Comparison of ENCODE assay signal across 1 cellular context in the genomic region with DNA sequence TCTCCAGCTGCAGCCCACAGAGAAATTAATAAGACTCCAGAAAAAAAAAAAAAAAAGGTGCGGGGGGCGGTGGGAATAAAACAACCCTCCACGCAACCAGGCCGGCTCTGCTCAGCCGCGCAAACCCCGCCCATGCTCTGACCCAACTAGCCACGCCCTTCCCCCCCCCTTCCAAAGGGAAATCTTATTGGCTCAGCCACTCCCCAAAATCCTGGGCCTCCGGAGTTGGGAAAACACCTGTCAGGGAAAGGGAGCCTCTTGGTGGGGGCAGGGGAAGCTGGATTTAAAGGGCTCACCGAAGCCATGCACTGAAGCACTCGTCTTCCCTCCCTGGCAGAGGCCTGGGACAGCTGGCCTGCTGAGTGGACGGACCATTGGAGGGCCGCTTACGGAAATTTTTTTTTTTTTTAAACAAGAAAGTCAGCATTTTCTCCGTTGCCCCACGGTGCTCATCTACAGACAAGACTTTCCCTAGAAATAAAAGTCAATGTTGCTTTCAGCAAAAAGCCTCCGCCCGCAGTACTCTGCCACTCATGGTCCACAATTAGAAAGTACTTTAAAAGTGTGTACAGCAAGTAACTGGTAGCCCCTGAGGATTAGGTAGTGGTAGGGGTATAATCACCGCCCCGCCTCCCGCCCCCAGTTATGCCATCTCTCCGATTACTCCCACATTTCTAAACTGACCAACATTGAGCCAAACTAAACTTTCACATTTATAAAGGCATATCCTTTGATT.
A peak's percentile ranks its signal among the peaks of the same experiment; 100 is the strongest.
TF ChIP-seq lines count a peak whose summit lies in the region.

No MANE protein-coding gene starts in this region.

TF ChIP-seq in HEK293, 187 proteins besides CTCF, POLR2A, EP300 and RAD21 (continued from another document and continues in another):
- peak; percentile 18; the same call in 1 of the 2 replicates for TF ChIP-seq GLIS1 (tag by site-specific recombination; IDR thresholded peaks at IDR 0.05)
- no peak for TF ChIP-seq ZNF561 (tag by site-specific recombination; IDR thresholded peaks at IDR 0.05; ENCODE audit: borderline replicate concordance)
- TF ChIP-seq, protein P1, sequence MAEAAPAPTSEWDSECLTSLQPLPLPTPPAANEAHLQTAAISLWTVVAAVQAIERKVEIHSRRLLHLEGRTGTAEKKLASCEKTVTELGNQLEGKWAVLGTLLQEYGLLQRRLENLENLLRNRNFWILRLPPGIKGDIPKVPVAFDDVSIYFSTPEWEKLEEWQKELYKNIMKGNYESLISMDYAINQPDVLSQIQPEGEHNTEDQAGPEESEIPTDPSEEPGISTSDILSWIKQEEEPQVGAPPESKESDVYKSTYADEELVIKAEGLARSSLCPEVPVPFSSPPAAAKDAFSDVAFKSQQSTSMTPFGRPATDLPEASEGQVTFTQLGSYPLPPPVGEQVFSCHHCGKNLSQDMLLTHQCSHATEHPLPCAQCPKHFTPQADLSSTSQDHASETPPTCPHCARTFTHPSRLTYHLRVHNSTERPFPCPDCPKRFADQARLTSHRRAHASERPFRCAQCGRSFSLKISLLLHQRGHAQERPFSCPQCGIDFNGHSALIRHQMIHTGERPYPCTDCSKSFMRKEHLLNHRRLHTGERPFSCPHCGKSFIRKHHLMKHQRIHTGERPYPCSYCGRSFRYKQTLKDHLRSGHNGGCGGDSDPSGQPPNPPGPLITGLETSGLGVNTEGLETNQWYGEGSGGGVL (tag by site-specific recombination; IDR thresholded peaks at IDR 0.05) = no peak
- no peak for TF ChIP-seq ZNF302 (tag by site-specific recombination; IDR thresholded peaks at IDR 0.05; ENCODE audit: low read depth)
- no peak for TF ChIP-seq ZNF624 (tag by site-specific recombination; IDR thresholded peaks at IDR 0.05)
- no peak for TF ChIP-seq GLI2 (tag by site-specific recombination; IDR thresholded peaks at IDR 0.05; ENCODE audit: borderline replicate concordance, low read depth)
- TF ChIP-seq, protein P2, sequence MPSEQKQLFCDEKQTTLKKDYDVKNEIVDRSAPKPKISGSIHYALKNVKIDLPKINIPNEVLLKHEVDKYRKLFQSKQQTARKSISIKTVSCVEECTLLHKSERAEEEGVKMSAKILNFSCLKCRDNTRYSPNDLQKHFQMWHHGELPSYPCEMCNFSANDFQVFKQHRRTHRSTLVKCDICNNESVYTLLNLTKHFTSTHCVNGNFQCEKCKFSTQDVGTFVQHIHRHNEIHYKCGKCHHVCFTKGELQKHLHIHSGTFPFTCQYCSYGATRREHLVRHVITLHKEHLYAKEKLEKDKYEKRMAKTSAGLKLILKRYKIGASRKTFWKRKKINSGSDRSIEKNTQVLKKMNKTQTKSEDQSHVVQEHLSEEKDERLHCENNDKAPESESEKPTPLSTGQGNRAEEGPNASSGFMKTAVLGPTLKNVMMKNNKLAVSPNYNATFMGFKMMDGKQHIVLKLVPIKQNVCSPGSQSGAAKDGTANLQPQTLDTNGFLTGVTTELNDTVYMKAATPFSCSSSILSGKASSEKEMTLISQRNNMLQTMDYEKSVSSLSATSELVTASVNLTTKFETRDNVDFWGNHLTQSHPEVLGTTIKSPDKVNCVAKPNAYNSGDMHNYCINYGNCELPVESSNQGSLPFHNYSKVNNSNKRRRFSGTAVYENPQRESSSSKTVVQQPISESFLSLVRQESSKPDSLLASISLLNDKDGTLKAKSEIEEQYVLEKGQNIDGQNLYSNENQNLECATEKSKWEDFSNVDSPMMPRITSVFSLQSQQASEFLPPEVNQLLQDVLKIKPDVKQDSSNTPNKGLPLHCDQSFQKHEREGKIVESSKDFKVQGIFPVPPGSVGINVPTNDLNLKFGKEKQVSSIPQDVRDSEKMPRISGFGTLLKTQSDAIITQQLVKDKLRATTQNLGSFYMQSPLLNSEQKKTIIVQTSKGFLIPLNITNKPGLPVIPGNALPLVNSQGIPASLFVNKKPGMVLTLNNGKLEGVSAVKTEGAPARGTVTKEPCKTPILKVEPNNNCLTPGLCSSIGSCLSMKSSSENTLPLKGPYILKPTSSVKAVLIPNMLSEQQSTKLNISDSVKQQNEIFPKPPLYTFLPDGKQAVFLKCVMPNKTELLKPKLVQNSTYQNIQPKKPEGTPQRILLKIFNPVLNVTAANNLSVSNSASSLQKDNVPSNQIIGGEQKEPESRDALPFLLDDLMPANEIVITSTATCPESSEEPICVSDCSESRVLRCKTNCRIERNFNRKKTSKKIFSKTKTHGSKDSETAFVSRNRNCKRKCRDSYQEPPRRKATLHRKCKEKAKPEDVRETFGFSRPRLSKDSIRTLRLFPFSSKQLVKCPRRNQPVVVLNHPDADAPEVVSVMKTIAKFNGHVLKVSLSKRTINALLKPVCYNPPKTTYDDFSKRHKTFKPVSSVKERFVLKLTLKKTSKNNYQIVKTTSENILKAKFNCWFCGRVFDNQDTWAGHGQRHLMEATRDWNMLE (tag by site-specific recombination; conservative IDR thresholded peaks at IDR 0.05; ENCODE audit: low read depth) = no peak
- TF ChIP-seq, protein P3, sequence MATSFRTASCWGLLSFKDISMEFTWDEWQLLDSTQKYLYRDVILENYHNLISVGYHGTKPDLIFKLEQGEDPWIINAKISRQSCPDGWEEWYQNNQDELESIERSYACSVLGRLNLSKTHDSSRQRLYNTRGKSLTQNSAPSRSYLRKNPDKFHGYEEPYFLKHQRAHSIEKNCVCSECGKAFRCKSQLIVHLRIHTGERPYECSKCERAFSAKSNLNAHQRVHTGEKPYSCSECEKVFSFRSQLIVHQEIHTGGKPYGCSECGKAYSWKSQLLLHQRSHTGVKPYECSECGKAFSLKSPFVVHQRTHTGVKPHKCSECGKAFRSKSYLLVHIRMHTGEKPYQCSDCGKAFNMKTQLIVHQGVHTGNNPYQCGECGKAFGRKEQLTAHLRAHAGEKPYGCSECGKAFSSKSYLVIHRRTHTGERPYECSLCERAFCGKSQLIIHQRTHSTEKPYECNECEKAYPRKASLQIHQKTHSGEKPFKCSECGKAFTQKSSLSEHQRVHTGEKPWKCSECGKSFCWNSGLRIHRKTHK (tag by site-specific recombination; IDR thresholded peaks at IDR 0.05) = no peak
- TF ChIP-seq KLF7 (tag by site-specific recombination; IDR thresholded peaks at IDR 0.05; ENCODE audit: borderline replicate concordance) = peak; percentile 62; the same call in 1 of the 2 replicates
- TF ChIP-seq, protein P4, sequence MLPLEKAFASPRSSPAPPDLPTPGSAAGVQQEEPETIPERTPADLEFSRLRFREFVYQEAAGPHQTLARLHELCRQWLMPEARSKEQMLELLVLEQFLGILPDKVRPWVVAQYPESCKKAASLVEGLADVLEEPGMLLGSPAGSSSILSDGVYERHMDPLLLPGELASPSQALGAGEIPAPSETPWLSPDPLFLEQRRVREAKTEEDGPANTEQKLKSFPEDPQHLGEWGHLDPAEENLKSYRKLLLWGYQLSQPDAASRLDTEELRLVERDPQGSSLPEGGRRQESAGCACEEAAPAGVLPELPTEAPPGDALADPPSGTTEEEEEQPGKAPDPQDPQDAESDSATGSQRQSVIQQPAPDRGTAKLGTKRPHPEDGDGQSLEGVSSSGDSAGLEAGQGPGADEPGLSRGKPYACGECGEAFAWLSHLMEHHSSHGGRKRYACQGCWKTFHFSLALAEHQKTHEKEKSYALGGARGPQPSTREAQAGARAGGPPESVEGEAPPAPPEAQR (tag by site-specific recombination; IDR thresholded peaks at IDR 0.05) = no peak
- no peak for TF ChIP-seq ZNF133 (tag by site-specific recombination; IDR thresholded peaks at IDR 0.05)
- TF ChIP-seq ZNF791 (tag by site-specific recombination; IDR thresholded peaks at IDR 0.05) = no peak
- TF ChIP-seq ZNF211 (tag by site-specific recombination; IDR thresholded peaks at IDR 0.05; ENCODE audit: low read depth) = no peak
- TF ChIP-seq, protein P5, sequence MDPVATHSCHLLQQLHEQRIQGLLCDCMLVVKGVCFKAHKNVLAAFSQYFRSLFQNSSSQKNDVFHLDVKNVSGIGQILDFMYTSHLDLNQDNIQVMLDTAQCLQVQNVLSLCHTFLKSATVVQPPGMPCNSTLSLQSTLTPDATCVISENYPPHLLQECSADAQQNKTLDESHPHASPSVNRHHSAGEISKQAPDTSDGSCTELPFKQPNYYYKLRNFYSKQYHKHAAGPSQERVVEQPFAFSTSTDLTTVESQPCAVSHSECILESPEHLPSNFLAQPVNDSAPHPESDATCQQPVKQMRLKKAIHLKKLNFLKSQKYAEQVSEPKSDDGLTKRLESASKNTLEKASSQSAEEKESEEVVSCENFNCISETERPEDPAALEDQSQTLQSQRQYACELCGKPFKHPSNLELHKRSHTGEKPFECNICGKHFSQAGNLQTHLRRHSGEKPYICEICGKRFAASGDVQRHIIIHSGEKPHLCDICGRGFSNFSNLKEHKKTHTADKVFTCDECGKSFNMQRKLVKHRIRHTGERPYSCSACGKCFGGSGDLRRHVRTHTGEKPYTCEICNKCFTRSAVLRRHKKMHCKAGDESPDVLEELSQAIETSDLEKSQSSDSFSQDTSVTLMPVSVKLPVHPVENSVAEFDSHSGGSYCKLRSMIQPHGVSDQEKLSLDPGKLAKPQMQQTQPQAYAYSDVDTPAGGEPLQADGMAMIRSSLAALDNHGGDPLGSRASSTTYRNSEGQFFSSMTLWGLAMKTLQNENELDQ (tag by site-specific recombination; IDR thresholded peaks at IDR 0.05; ENCODE audit: low read depth) = no peak
- no peak for TF ChIP-seq ZNF239 (tag by site-specific recombination; IDR thresholded peaks at IDR 0.05)
- no peak for TF ChIP-seq ZNF558 (tag by site-specific recombination; IDR thresholded peaks at IDR 0.05)
- TF ChIP-seq GLIS2 (tag by site-specific recombination; IDR thresholded peaks at IDR 0.05) = 0 out of 2 replicates have a peak, but pooled peaks have one; percentile 22
- TF ChIP-seq ZEB2 (tag by site-specific recombination; IDR thresholded peaks at IDR 0.05) = 0 out of 2 replicates have a peak, but pooled peaks have one; percentile 28
- no peak for TF ChIP-seq SP7 (tag by site-specific recombination; IDR thresholded peaks at IDR 0.05)
- TF ChIP-seq ZNF335 (tag by site-specific recombination; conservative IDR thresholded peaks at IDR 0.05) = no peak
- no peak for TF ChIP-seq FEZF1 (tag by site-specific recombination; IDR thresholded peaks at IDR 0.05)
- TF ChIP-seq KLF1 (tag by site-specific recombination; IDR thresholded peaks at IDR 0.05) = 0 out of 2 replicates have a peak, but pooled peaks have one; percentile 23
- TF ChIP-seq, protein P6, sequence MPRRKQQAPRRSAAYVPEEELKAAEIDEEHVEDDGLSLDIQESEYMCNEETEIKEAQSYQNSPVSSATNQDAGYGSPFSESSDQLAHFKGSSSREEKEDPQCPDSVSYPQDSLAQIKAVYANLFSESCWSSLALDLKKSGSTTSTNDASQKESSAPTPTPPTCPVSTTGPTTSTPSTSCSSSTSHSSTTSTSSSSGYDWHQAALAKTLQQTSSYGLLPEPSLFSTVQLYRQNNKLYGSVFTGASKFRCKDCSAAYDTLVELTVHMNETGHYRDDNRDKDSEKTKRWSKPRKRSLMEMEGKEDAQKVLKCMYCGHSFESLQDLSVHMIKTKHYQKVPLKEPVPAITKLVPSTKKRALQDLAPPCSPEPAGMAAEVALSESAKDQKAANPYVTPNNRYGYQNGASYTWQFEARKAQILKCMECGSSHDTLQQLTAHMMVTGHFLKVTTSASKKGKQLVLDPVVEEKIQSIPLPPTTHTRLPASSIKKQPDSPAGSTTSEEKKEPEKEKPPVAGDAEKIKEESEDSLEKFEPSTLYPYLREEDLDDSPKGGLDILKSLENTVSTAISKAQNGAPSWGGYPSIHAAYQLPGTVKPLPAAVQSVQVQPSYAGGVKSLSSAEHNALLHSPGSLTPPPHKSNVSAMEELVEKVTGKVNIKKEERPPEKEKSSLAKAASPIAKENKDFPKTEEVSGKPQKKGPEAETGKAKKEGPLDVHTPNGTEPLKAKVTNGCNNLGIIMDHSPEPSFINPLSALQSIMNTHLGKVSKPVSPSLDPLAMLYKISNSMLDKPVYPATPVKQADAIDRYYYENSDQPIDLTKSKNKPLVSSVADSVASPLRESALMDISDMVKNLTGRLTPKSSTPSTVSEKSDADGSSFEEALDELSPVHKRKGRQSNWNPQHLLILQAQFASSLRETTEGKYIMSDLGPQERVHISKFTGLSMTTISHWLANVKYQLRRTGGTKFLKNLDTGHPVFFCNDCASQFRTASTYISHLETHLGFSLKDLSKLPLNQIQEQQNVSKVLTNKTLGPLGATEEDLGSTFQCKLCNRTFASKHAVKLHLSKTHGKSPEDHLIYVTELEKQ (tag by site-specific recombination; IDR thresholded peaks at IDR 0.05; ENCODE audit: borderline replicate concordance) = no peak
- no peak for TF ChIP-seq ZNF324 (tag by site-specific recombination; IDR thresholded peaks at IDR 0.05)
- no peak for TF ChIP-seq MEIS1 (CRISPR knock-in tag; IDR thresholded peaks at IDR 0.05; ENCODE audit: borderline replicate concordance)
- no peak for TF ChIP-seq ZSCAN23 (tag by site-specific recombination; IDR thresholded peaks at IDR 0.05)
- no peak for TF ChIP-seq ZNF792 (tag by site-specific recombination; IDR thresholded peaks at IDR 0.05)
- no peak for TF ChIP-seq ZNF184 (tag by site-specific recombination; IDR thresholded peaks at IDR 0.05)
- TF ChIP-seq ZNF112 (tag by site-specific recombination; IDR thresholded peaks at IDR 0.05) = no peak
- TF ChIP-seq ZNF394 (tag by site-specific recombination; IDR thresholded peaks at IDR 0.05; ENCODE audit: borderline replicate concordance) = peak; percentile 51; the same call in 1 of the 2 replicates
- peak; percentile 68 for TF ChIP-seq ZNF341 (tag by site-specific recombination; IDR thresholded peaks at IDR 0.05; ENCODE audit: low read depth)
- TF ChIP-seq MYNN (tag by site-specific recombination; IDR thresholded peaks at IDR 0.05; ENCODE audit: borderline replicate concordance) = no peak
- TF ChIP-seq KLF8 (tag by site-specific recombination; IDR thresholded peaks at IDR 0.05) = peak; percentile 49
- TF ChIP-seq HOXA7 (CRISPR knock-in tag; IDR thresholded peaks at IDR 0.05; ENCODE audit: borderline replicate concordance) = no peak
- TF ChIP-seq, protein P7, sequence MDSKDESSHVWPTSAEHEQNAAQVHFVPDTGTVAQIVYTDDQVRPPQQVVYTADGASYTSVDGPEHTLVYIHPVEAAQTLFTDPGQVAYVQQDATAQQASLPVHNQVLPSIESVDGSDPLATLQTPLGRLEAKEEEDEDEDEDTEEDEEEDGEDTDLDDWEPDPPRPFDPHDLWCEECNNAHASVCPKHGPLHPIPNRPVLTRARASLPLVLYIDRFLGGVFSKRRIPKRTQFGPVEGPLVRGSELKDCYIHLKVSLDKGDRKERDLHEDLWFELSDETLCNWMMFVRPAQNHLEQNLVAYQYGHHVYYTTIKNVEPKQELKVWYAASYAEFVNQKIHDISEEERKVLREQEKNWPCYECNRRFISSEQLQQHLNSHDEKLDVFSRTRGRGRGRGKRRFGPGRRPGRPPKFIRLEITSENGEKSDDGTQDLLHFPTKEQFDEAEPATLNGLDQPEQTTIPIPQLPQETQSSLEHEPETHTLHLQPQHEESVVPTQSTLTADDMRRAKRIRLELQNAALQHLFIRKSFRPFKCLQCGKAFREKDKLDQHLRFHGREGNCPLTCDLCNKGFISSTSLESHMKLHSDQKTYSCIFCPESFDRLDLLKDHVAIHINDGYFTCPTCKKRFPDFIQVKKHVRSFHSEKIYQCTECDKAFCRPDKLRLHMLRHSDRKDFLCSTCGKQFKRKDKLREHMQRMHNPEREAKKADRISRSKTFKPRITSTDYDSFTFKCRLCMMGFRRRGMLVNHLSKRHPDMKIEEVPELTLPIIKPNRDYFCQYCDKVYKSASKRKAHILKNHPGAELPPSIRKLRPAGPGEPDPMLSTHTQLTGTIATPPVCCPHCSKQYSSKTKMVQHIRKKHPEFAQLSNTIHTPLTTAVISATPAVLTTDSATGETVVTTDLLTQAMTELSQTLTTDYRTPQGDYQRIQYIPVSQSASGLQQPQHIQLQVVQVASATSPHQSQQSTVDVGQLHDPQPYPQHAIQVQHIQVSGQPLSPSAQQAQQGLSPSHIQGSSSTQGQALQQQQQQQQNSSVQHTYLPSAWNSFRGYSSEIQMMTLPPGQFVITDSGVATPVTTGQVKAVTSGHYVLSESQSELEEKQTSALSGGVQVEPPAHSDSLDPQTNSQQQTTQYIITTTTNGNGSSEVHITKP (tag by site-specific recombination; IDR thresholded peaks at IDR 0.05) = peak; percentile 56
- peak; percentile 48; the same call in 1 of the 2 replicates for TF ChIP-seq KLF9 (tag by site-specific recombination; IDR thresholded peaks at IDR 0.05; ENCODE audit: low read depth)
- TF ChIP-seq ZBTB7A (tag by site-specific recombination; IDR thresholded peaks at IDR 0.05; ENCODE audit: low read depth) = no peak
